1 cellular context compared by ENCODE assay signal in genomic region chr13:81012031-81012430, GRCh38.
TF ChIP-seq lines count a peak whose summit lies in the region.

No MANE protein-coding gene starts in this region.

TF ChIP-seq in HCT116, 20 proteins besides CTCF, POLR2A, EP300 and RAD21 (continued from another document):
- TF ChIP-seq REST (IDR thresholded peaks at IDR 0.05; ENCODE audit: low read depth): no peak
- no peak for TF ChIP-seq TCF7L2 (IDR thresholded peaks at IDR 0.05; ENCODE audit: borderline replicate concordance, extremely low read depth, insufficient read depth, insufficient read length)
- no peak for TF ChIP-seq EZH2 (IDR thresholded peaks at IDR 0.05)
- TF ChIP-seq ELF1 (IDR thresholded peaks at IDR 0.05; ENCODE audit: borderline replicate concordance, low read depth): no peak
- TF ChIP-seq YY1 (IDR thresholded peaks at IDR 0.05; ENCODE audit: extremely low read depth, insufficient replicate concordance, low read depth, low read length): no peak
- TF ChIP-seq ZBTB33 (IDR thresholded peaks at IDR 0.05; ENCODE audit: extremely low read depth, insufficient replicate concordance, low read length): no peak
- no peak for TF ChIP-seq EGR1 (IDR thresholded peaks at IDR 0.05; ENCODE audit: low read depth)
- no peak for TF ChIP-seq ZNF274 (IDR thresholded peaks at IDR 0.05; ENCODE audit: low read depth, low read length)
- no peak for TF ChIP-seq ATF3 (IDR thresholded peaks at IDR 0.05)
- TF ChIP-seq ZFX (IDR thresholded peaks at IDR 0.05): no peak
